Comparison of ENCODE assay signal across 1 cellular context in the genomic region with DNA sequence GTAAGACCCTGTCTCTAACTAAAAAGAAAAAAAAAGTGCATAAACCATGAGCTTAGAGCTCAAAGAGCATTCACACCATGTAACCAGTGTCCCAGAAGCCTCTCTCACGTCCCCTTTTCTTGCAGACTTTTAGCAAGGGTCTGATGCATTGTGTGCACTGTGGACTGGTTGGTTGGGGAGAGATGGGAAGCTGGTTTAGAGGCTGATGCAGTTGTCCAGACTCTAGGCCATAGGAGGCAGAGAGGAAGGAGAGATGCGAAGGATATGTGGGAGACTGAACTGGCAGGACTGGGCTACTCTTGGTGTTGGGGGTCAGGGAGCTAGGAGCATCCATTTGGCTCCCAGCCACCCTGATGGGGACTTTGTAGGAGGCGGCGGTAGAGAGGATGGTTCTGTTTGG.
TF ChIP-seq lines count a peak whose summit lies in the region.

No MANE protein-coding gene starts in this region.

TF ChIP-seq in K562, 482 proteins besides CTCF, POLR2A, EP300 and RAD21:
- TF ChIP-seq HNRNPK (IDR thresholded peaks at IDR 0.05; ENCODE audit: low read depth, low read length, poor library complexity, severe bottlenecking): no peak
- no peak for TF ChIP-seq MEF2A (IDR thresholded peaks at IDR 0.05; ENCODE audit: control insufficient read depth, low read depth, low read length)
- TF ChIP-seq, protein P1, sequence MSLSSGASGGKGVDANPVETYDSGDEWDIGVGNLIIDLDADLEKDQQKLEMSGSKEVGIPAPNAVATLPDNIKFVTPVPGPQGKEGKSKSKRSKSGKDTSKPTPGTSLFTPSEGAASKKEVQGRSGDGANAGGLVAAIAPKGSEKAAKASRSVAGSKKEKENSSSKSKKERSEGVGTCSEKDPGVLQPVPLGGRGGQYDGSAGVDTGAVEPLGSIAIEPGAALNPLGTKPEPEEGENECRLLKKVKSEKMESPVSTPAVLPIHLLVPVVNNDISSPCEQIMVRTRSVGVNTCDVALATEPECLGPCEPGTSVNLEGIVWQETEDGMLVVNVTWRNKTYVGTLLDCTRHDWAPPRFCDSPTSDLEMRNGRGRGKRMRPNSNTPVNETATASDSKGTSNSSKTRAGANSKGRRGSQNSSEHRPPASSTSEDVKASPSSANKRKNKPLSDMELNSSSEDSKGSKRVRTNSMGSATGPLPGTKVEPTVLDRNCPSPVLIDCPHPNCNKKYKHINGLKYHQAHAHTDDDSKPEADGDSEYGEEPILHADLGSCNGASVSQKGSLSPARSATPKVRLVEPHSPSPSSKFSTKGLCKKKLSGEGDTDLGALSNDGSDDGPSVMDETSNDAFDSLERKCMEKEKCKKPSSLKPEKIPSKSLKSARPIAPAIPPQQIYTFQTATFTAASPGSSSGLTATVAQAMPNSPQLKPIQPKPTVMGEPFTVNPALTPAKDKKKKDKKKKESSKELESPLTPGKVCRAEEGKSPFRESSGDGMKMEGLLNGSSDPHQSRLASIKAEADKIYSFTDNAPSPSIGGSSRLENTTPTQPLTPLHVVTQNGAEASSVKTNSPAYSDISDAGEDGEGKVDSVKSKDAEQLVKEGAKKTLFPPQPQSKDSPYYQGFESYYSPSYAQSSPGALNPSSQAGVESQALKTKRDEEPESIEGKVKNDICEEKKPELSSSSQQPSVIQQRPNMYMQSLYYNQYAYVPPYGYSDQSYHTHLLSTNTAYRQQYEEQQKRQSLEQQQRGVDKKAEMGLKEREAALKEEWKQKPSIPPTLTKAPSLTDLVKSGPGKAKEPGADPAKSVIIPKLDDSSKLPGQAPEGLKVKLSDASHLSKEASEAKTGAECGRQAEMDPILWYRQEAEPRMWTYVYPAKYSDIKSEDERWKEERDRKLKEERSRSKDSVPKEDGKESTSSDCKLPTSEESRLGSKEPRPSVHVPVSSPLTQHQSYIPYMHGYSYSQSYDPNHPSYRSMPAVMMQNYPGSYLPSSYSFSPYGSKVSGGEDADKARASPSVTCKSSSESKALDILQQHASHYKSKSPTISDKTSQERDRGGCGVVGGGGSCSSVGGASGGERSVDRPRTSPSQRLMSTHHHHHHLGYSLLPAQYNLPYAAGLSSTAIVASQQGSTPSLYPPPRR (CRISPR knock-in tag; IDR thresholded peaks at IDR 0.05; ENCODE audit: borderline replicate concordance): no peak
- TF ChIP-seq SRSF1 (IDR thresholded peaks at IDR 0.05; ENCODE audit: low read depth, low read length): no peak
- no peak for TF ChIP-seq KAT7 (CRISPR knock-in tag; IDR thresholded peaks at IDR 0.05; ENCODE audit: borderline replicate concordance)
- no peak for TF ChIP-seq SMARCE1 (IDR thresholded peaks at IDR 0.05)
- TF ChIP-seq FOXP1 (CRISPR knock-in tag; IDR thresholded peaks at IDR 0.05): no peak
- TF ChIP-seq PML (IDR thresholded peaks at IDR 0.05; ENCODE audit: low read length): no peak
- TF ChIP-seq KLF10 (CRISPR knock-in tag; IDR thresholded peaks at IDR 0.05): no peak
